Comparison of ENCODE assay signal across 8 cellular contexts in the genomic region with DNA sequence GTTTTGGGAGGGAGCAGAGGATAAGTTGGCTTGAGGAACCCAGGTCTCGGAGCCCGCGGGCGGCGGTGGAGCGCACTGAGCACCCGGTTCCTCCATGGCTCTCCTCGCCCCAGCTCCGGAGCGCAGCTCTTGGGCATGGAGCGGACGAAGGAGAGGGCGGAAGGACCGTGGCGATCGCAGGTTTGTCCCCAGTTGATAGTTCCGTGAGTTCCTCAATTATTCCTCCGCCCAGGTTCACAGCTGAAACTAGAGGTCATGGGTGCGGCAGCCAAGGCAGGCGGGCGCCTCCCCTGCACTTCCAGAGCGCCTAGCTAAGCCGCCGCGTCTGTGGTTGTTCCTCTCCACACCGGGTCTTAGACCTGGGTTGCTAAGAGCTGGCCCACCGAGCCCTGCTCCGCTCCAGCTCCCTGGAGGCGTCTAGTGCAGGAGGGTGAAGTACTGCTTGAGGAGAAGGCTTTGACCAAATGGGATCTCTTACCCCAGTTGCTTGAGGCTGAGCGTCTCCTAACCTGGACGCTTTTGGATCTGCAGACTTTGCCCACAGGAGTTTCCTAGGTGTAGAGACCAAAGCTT. TPM values are rescaled to one million over a fixed set of nuclear protein-coding genes. Genes with fewer than 3 reads are reported as not detected.
DNase-seq lines count a peak whose midpoint lies in the region; ATAC-seq, FAIRE-seq and TF ChIP-seq lines count a peak whose summit lies in the region.

A gene with protein sequence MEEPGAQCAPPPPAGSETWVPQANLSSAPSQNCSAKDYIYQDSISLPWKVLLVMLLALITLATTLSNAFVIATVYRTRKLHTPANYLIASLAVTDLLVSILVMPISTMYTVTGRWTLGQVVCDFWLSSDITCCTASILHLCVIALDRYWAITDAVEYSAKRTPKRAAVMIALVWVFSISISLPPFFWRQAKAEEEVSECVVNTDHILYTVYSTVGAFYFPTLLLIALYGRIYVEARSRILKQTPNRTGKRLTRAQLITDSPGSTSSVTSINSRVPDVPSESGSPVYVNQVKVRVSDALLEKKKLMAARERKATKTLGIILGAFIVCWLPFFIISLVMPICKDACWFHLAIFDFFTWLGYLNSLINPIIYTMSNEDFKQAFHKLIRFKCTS (minus strand): TSS at position 184 of the 573 bp plus-strand sequence. CDS start 88 bp downstream, at position 96.

- peaks cover 12 to 16% of the 10 kb centered on the region in 2 experiments for H3K27me3 ChIP-seq in GM12878 (replicated peaks in 1 of 2; ENCODE audit: control insufficient read depth in 2 of 2, insufficient read depth in 2 of 2, low read length in 1 of 2)
- H3K27me3 ChIP-seq in keratinocyte (ENCODE audit: control insufficient read depth, extremely low read depth, insufficient read depth, low read length): peaks cover 27% of the 10 kb centered on the region

- WGBS in GM12878 (ENCODE audit: insufficient coverage, insufficient replicate concordance, low lambda C conversion rate, missing lambda C conversion rate): 18% methylated on average over 31 of the region's 31 CpGs

- TF ChIP-seq POLR2A in GM12878 (IDR thresholded peaks at IDR 0.05; ENCODE audit: low read depth, low read length): no peak

- H3K27ac Mint-ChIP-seq in IgD-negative memory B cell: peak within 1 kb of the TSS in 1 of 3 donors; percentile 53
- no peak within 1 kb of the TSS for H3K27ac Mint-ChIP-seq in stimulated activated naive CD8-positive, alpha-beta T cell treated with anti-CD3 and anti-CD28 coated beads, Interleukin-15, amount 100 ng/mL, for 72 hours

- no peaks in the 10 kb centered on the region for H3K36me3 ChIP-seq in GM12878 (ENCODE audit: control insufficient read depth in 2 of 2, insufficient read depth in 2 of 2, low read length in 1 of 2)
- no peaks in the 10 kb centered on the region for H3K36me3 ChIP-seq in keratinocyte (ENCODE audit: control insufficient read depth in 2 of 2, extremely low read depth in 1 of 2, insufficient read depth in 2 of 2, low read length in 2 of 2)

- H3K9ac ChIP-seq in GM12878 (ENCODE audit: control insufficient read depth, insufficient read depth, low read length): no peak within 1 kb of the TSS
- no peak within 1 kb of the TSS for H3K9ac ChIP-seq in keratinocyte (ENCODE audit: control insufficient read depth, extremely low read depth, insufficient read depth, low read length)

- peaks cover 8 to 20% (median 15%) of the 10 kb centered on the region in 3 donors for H3K4me1 Mint-ChIP-seq in IgD-negative memory B cell
- H3K4me1 Mint-ChIP-seq in stimulated activated naive CD8-positive, alpha-beta T cell treated with anti-CD3 and anti-CD28 coated beads, Interleukin-15, amount 100 ng/mL, for 72 hours: peaks cover 31% of the 10 kb centered on the region

- H3K4me2 ChIP-seq in GM12878 (ENCODE audit: control insufficient read depth, insufficient read depth) (no peak within 1 kb of the TSS), keratinocyte (ENCODE audit: control insufficient read depth, extremely low read depth, insufficient read depth, low read depth, low read length) (peak within 1 kb of the TSS; percentile 95)

- intact Hi-C loops in GM12878 (cut with micrococcal nuclease; ENCODE audit: unreplicated experiment): loop anchor here (10.0 kb wide), 2 partner anchors 351 to 1529 kb away; no protein-coding TSS in a partner anchor

- no peak within 1 kb of the TSS for H3K4me3 ChIP-seq in GM12878
- H3K4me3 ChIP-seq in keratinocyte (ENCODE audit: control insufficient read depth in 2 of 3, extremely low read depth in 1 of 3, insufficient read depth in 2 of 3, low read depth in 1 of 3, low read length in 3 of 3): peak within 1 kb of the TSS; percentile 34 to 69 (median 42)

- in situ Hi-C loops in GM12878 (cut with MboI): loop anchor here (10.0 kb wide), 2 partner anchors 1151 to 1529 kb away; no protein-coding TSS in a partner anchor

- peaks cover 0 to 3% (median 0%) of the 10 kb centered on the region in 3 donors for H3K9me3 Mint-ChIP-seq in IgD-negative memory B cell
- peaks cover 0 to 12% of the 10 kb centered on the region in 2 donors for H3K9me3 Mint-ChIP-seq in stimulated activated naive CD8-positive, alpha-beta T cell treated with anti-CD3 and anti-CD28 coated beads, Interleukin-15, amount 100 ng/mL, for 72 hours

- no peak for TF ChIP-seq RAD21 in GM12878 (IDR thresholded peaks at IDR 0.05; ENCODE audit: insufficient read depth, low read depth, low read length)

- TF ChIP-seq CTCF in GM12878 (IDR thresholded peaks at IDR 0.05 in 2 of 3, conservative IDR thresholded peaks at IDR 0.05 in 1 of 3; ENCODE audit: control insufficient read depth in 2 of 3, extremely low read depth in 1 of 3, insufficient read depth in 1 of 3, low read depth in 3 of 3, low read length in 3 of 3) (no peak), keratinocyte (optimal IDR thresholded peaks at IDR 0.05 in 1 of 3, IDR thresholded peaks at IDR 0.05 in 1 of 3, conservative IDR thresholded peaks at IDR 0.05 in 1 of 3; ENCODE audit: extremely low read depth in 1 of 3, insufficient read depth in 2 of 3, low read length in 3 of 3) (no peak)

- H3K27me3 Mint-ChIP-seq in IgD-negative memory B cell: peaks cover 44% of the 10 kb centered on the region
- H3K27me3 Mint-ChIP-seq in stimulated activated naive CD8-positive, alpha-beta T cell treated with anti-CD3 and anti-CD28 coated beads, Interleukin-15, amount 100 ng/mL, for 72 hours: peaks cover 78% of the 10 kb centered on the region

- dilution Hi-C loops in keratinocyte (cut with MboI; ENCODE audit: extremely low pct_ligation_motif_present, low sequenced_read_pairs): no loop called here

- no TSS peak for BruUV-seq in GM12878 (replicated peaks; lab: Mats Ljungman, UMichigan)

- SMC1A ChIA-PET in GM12878 (lab: Charles Lee; ENCODE audit: uncharacterized antibody, unreplicated experiment): interaction anchor here (0.8 to 4.1 kb wide), 8 partner anchors 9 to 461 kb away, joined by 3 to 73 read pairs (median 4); no protein-coding TSS in a partner anchor

- TF ChIP-seq EP300 in GM12878 (IDR thresholded peaks at IDR 0.05; ENCODE audit: borderline replicate concordance in 1 of 2, control insufficient read depth in 1 of 2, low read depth in 2 of 2, low read length in 2 of 2): no peak

- DNase-seq in GM12878 (ENCODE audit: low read depth, low spot score) (no peak), keratinocyte (ENCODE audit: low read depth, low spot score) (no peak), DMS153 (lab: John Stamatoyannopoulos, UW) (no peak)
- DNase-seq in stimulated activated naive CD8-positive, alpha-beta T cell treated with anti-CD3 and anti-CD28 coated beads, Interleukin-15, amount 100 ng/mL, for 72 hours: no peak

- RAD21 ChIA-PET in GM12878 (lab: Charles Lee; ENCODE audit: unreplicated experiment): interaction anchor here (0.8 to 20.1 kb wide), 6 partner anchors 13 to 1570 kb away, joined by 3 to 238 read pairs (median 4); no protein-coding TSS in a partner anchor

- H4K20me1 ChIP-seq in GM12878 (ENCODE audit: control insufficient read depth, insufficient read depth): no peaks in the 10 kb centered on the region
- H4K20me1 ChIP-seq in keratinocyte (ENCODE audit: control insufficient read depth, extremely low read depth, insufficient read depth, low read length): no peaks in the 10 kb centered on the region

- CTCF ChIA-PET in GM12878 (lab: Yijun Ruan, JAX): interaction anchor here (0.7 to 6.6 kb wide), 7 partner anchors 14 to 462 kb away, joined by 3 to 87 read pairs (median 40); no protein-coding TSS in a partner anchor

- H3K4me1 ChIP-seq in GM12878 (ENCODE audit: control insufficient read depth, insufficient read depth, low read length): no peaks in the 10 kb centered on the region
- H3K4me1 ChIP-seq in keratinocyte (ENCODE audit: control insufficient read depth, extremely low read depth, insufficient read depth, low read length): peaks cover 21% of the 10 kb centered on the region

- peak within 1 kb of the TSS; percentile 37 to 85 (median 65) for H3K4me3 Mint-ChIP-seq in IgD-negative memory B cell
- peak within 1 kb of the TSS; percentile 52 to 77 for H3K4me3 Mint-ChIP-seq in stimulated activated naive CD8-positive, alpha-beta T cell treated with anti-CD3 and anti-CD28 coated beads, Interleukin-15, amount 100 ng/mL, for 72 hours

- no peaks in the 10 kb centered on the region; the same call in 2 of the 3 replicates for H3K9me3 ChIP-seq in GM12878 (replicated peaks; ENCODE audit: control insufficient read depth, insufficient read depth, low read length)
- no peaks in the 10 kb centered on the region for H3K9me3 ChIP-seq in keratinocyte (ENCODE audit: control insufficient read depth, low read depth, low read length)

- H3K79me2 ChIP-seq in GM12878 (ENCODE audit: control insufficient read depth, insufficient read depth, low read length) (no peaks in the 10 kb centered on the region), keratinocyte (ENCODE audit: control insufficient read depth, insufficient read depth, low read length) (no peaks in the 10 kb centered on the region)

- no peaks in the 10 kb centered on the region for H3K36me3 Mint-ChIP-seq in IgD-negative memory B cell

- H3K27ac ChIP-seq in GM12878 (ENCODE audit: control insufficient read depth, insufficient read depth) (no peak within 1 kb of the TSS), keratinocyte (ENCODE audit: control insufficient read depth, insufficient read depth, low read length) (no peak within 1 kb of the TSS)

- no peaks in the 10 kb centered on the region for H3K9me1 ChIP-seq in keratinocyte (ENCODE audit: control insufficient read depth, extremely low read depth, insufficient read depth, low read length)

- FAIRE-seq in GM12878 (lab: Jason Lieb, UNC): no peak
- no peak for FAIRE-seq in keratinocyte (lab: Jason Lieb, UNC)

- no peak within 1 kb of the TSS for H2AFZ ChIP-seq in GM12878 (ENCODE audit: control insufficient read depth, low read depth, low read length)
- peak within 1 kb of the TSS; percentile 64 for H2AFZ ChIP-seq in keratinocyte (ENCODE audit: control insufficient read depth, low read length)

- POLR2A ChIA-PET in GM12878 (lab: Charles Lee): no interaction called here

- peak; percentile 27 for ATAC-seq in GM12878
- ATAC-seq in stimulated activated naive CD8-positive, alpha-beta T cell treated with anti-CD3 and anti-CD28 coated beads, Interleukin-15, amount 100 ng/mL, for 72 hours: peak; percentile 10
- no peak for ATAC-seq in GM21717 (IDR thresholded peaks at IDR 0.05; ENCODE audit: unreplicated experiment)
- ATAC-seq in HG03432 (IDR thresholded peaks at IDR 0.05; ENCODE audit: unreplicated experiment): no peak
- ATAC-seq in GM19397 (IDR thresholded peaks at IDR 0.05; ENCODE audit: unreplicated experiment): no peak

RNA-seq across cellular contexts. Expression of the gene that starts here (rescaled TPM):
- polyA plus RNA-seq in IgD-negative memory B cell: not detected
- total RNA-seq in GM12878 (2013; cell fraction: nucleolus; rRNA removed): 2.0 and 3.0 TPM in 2 replicates
- 0.05 TPM in 1 of 2 replicates, not detected in the other for total RNA-seq in GM12878 (2014; rRNA removed)
- total RNA-seq in GM12878 (2014; rRNA removed; fragmentation: Illumina TruSeq; extraction: Trizol): 0.09 TPM in 1 of 2 replicates, not detected in the other
- total RNA-seq in GM12878 (2021): not detected in 2 replicates
- polyA plus RNA-seq in GM12878 (2011; ENCODE audit: low read depth): not detected
- 0.69 and 0.98 TPM in 2 replicates for polyA plus RNA-seq in GM12878 (2011; rRNA removed)
- 0.63 and 0.84 TPM in 2 replicates for polyA plus RNA-seq in GM12878 (2011; cell fraction: cytosol; rRNA removed)
- polyA plus RNA-seq in GM12878 (2011; cell fraction: nucleus; rRNA removed): 12.4 and 14.9 TPM in 2 replicates
- not detected in 2 replicates for polyA plus RNA-seq in GM12878 (2012)
- not detected in 2 replicates for polyA plus RNA-seq in GM12878 (2014; fragmentation: Illumina TruSeq; extraction: Trizol)
- polyA plus RNA-seq in GM12878 (2014; fragmentation: Nextera tagmentation; extraction: Ambion mirVana): not detected
- not detected in 2 replicates for polyA plus RNA-seq in GM12878 (2014; rRNA removed)
- not detected for polyA plus RNA-seq in GM12878 (2016; fragmentation: Nextera tagmentation; extraction: Ambion mirVana)
- 6.7 and 15.5 TPM in 2 replicates for polyA minus RNA-seq in GM12878 (2011; rRNA and poly(A)+ RNA removed)
- polyA minus RNA-seq in GM12878 (2011; cell fraction: cytosol; rRNA and poly(A)+ RNA removed): 0.53 TPM in 1 of 2 replicates, not detected in the other
- polyA minus RNA-seq in GM12878 (2011; cell fraction: nucleus; rRNA and poly(A)+ RNA removed): 32.3 and 57.8 TPM in 2 replicates
- 0.21 to 0.53 TPM (median 0.24 TPM) in 3 replicates for polyA plus RNA-seq in keratinocyte
- not detected for polyA plus RNA-seq in keratinocyte (2011; ENCODE audit: low read depth)
- polyA plus RNA-seq in keratinocyte (2011; cell fraction: cytosol; rRNA removed): 0.44 and 0.49 TPM in 2 replicates
- polyA plus RNA-seq in keratinocyte (2011; cell fraction: nucleus; rRNA removed): 1.1 and 1.5 TPM in 2 replicates
- polyA plus RNA-seq in keratinocyte (2012; ENCODE audit: low replicate concordance): 0.25 and 0.56 TPM in 2 replicates
- 0.76 to 1.2 TPM (median 0.90 TPM) in 3 replicates for polyA minus RNA-seq in keratinocyte
- not detected for polyA minus RNA-seq in keratinocyte (2011; cell fraction: cytosol; rRNA and poly(A)+ RNA removed)
- polyA minus RNA-seq in keratinocyte (2011; cell fraction: nucleus; rRNA and poly(A)+ RNA removed): 0.74 and 1.3 TPM in 2 replicates

Comparison
In these comparisons a context has a peak if more than half of its experiments do, and no peak if none do; other contexts are left out.
1. ATAC-seq: peak in GM12878 (single experiment) and stimulated activated naive CD8-positive, alpha-beta T cell treated with anti-CD3 and anti-CD28 coated beads, Interleukin-15, amount 100 ng/mL, for 72 hours (single experiment); none in GM21717 (single experiment), HG03432 (single experiment) and GM19397 (single experiment).